In genomic region chr16:57810197-57811024, GRCh38 we compare ENCODE assay signal across 8 cellular contexts. TPM values are rescaled to one million over a fixed set of nuclear protein-coding genes. Genes with fewer than 3 reads are reported as not detected.
DNase-seq lines count a peak whose midpoint lies in the region; ATAC-seq and TF ChIP-seq lines count a peak whose summit lies in the region.

No MANE protein-coding gene starts in this region.

- peak; percentile 96 for DNase-seq in DMS53 treated with DMSO at 0.1 percent for 48 hours (lab: John Stamatoyannopoulos, UW; ENCODE audit: unreplicated experiment)
- DNase-seq in GM20000 (ENCODE audit: low spot score): peak; percentile 91
- DNase-seq in HK-2 (ENCODE audit: unreplicated experiment): peak; percentile 92
- peak; percentile 46 to 81 (median 70) for DNase-seq in T-cell
- DNase-seq in amniotic epithelial cell (ENCODE audit: low read depth): peak; percentile 89
- peak; percentile 87 for DNase-seq in kidney glomerular epithelial cell (lab: John Stamatoyannopoulos, UW)
- DNase-seq in stimulated activated CD4-positive, alpha-beta T cell treated with anti-CD3 and anti-CD28 coated beads, Interleukin-4, amount 100 ng/mL, for 4 hours: peak; percentile 58 to 82
- no peak for DNase-seq in epidermal melanocyte (ENCODE audit: insufficient read length, low spot score)

- peak overlapping the region; percentile 90 for H3K27ac Mint-ChIP-seq in T-cell

- peak; percentile 96 to 99 (median 97) for ATAC-seq in T-cell (replicated peaks in 1 of 4)

- no peaks in the 10 kb centered on the region for H3K36me3 Mint-ChIP-seq in T-cell

- H3K4me1 Mint-ChIP-seq in T-cell: peaks cover 19 to 39% (median 31%) of the 10 kb centered on the region in 3 donors

- POLR2A ChIA-PET in T-cell (lab: Charles Lee): interaction anchor here in 1 of 2 donors (0.6 to 1.0 kb wide), 2 partner anchors 39 to 74 kb away, joined by 3 read pairs; no protein-coding TSS in a partner anchor

- TF ChIP-seq CTCF in GM20000 (IDR thresholded peaks at IDR 0.05; ENCODE audit: extremely low read depth, missing control alignments): no peak

- peaks cover 11 to 33% of the 10 kb centered on the region in 2 donors for H3K27me3 Mint-ChIP-seq in T-cell

- no peaks in the 10 kb centered on the region for H3K9me3 Mint-ChIP-seq in T-cell

- peak overlapping the region; percentile 1 to 50 (median 19) for H3K4me3 Mint-ChIP-seq in T-cell

- CTCF ChIA-PET in T-cell (lab: Charles Lee): interaction anchor here in 1 of 2 donors (0.6 to 1.2 kb wide), 4 partner anchors 11 to 209 kb away, joined by 3 to 5 read pairs (median 4); no protein-coding TSS in a partner anchor

RNA-seq across cellular contexts. Expression of gene KIFC3, which starts 8.1 kb away (rescaled TPM):
- total RNA-seq in T-cell: 1 to 10 TPM in 4 of 5 donors, under 1 TPM in 1; 0.78 to 4.1 (median 2.7) TPM
